8 cellular contexts compared by ENCODE assay signal in genomic region chr14:73457050-73457934, GRCh38. TPM values are rescaled to one million over a fixed set of nuclear protein-coding genes. Genes with fewer than 3 reads are reported as not detected.
DNase-seq lines count a peak whose midpoint lies in the region; ATAC-seq, FAIRE-seq and TF ChIP-seq lines count a peak whose summit lies in the region.

No MANE protein-coding gene starts in this region.

- no peak for TF ChIP-seq RAD21 in SK-N-SH (IDR thresholded peaks at IDR 0.05; ENCODE audit: low read length)

- H3K9me3 ChIP-seq in SK-N-SH, result no peaks in the 10 kb centered on the region

- no peaks in the 10 kb centered on the region for H3K27me3 ChIP-seq in ACC112 (ENCODE audit: insufficient read depth, low read length)
- no peaks in the 10 kb centered on the region for H3K27me3 ChIP-seq in SK-N-SH (ENCODE audit: insufficient read depth)

- peak overlapping the region; percentile 89 for H2AFZ ChIP-seq in ACC112 (ENCODE audit: low read length, unreplicated experiment)
- peak overlapping the region; percentile 80; the same call in 1 of the 2 replicates for H2AFZ ChIP-seq in SK-N-SH (ENCODE audit: low read depth)

- H3K9me2 ChIP-seq in SK-N-SH, result no peaks in the 10 kb centered on the region

- DNase-seq in GM18507 (ENCODE audit: extremely low spot score, insufficient read length, low read depth), result no peak
- DNase-seq in SK-N-SH, result peak; percentile 41
- DNase-seq in caudate nucleus (lab: John Stamatoyannopoulos, UW), result peak in 15 of 61 donors; percentile 4 to 51 (median 20)
- peak; percentile 31 for DNase-seq in kidney glomerular epithelial cell (lab: John Stamatoyannopoulos, UW)
- DNase-seq in stimulated activated CD8-positive, alpha-beta memory T cell treated with anti-CD3 and anti-CD28 coated beads, Interleukin-4, amount 100 ng/mL, for 48 hours, result peak; percentile 43

- TF ChIP-seq CTCF in SK-N-SH (IDR thresholded peaks at IDR 0.05), result no peak

- POLR2A ChIA-PET in SK-N-SH (lab: Yijun Ruan, JAX), result interaction anchor here (2.2 kb wide), 1 partner anchor 15 kb away, joined by 8 read pairs; no protein-coding TSS in a partner anchor

- no peak for TF ChIP-seq EP300 in SK-N-SH (IDR thresholded peaks at IDR 0.05; ENCODE audit: borderline replicate concordance in 1 of 2, low read depth in 1 of 2, low read length in 1 of 2)

- H3K36me3 ChIP-seq in ACC112 (ENCODE audit: insufficient read depth, low read length) (no peaks in the 10 kb centered on the region), SK-N-SH (replicated peaks in 1 of 2; ENCODE audit: control insufficient read depth in 1 of 2, insufficient read depth in 2 of 2, low read length in 1 of 2) (no peaks in the 10 kb centered on the region)

- H3K27ac ChIP-seq in ACC112 (ENCODE audit: low read depth, low read length), result peak overlapping the region; percentile 66
- H3K27ac ChIP-seq in SK-N-SH (ENCODE audit: low read depth in 2 of 2, low read length in 1 of 2), result peak overlapping the region; percentile 76 to 83
- peak overlapping the region; percentile 78 for H3K27ac ChIP-seq in caudate nucleus (ENCODE audit: low read depth, low read length)

- H3K4me3 ChIP-seq in ACC112 (ENCODE audit: low read depth, low read length) (peak overlapping the region; percentile 91), SK-N-SH (ENCODE audit: low read depth in 2 of 2, low read length in 1 of 2) (peak overlapping the region; percentile 82 to 97)

- H3K4me2 ChIP-seq in SK-N-SH, result peak overlapping the region; percentile 82

- peak overlapping the region; percentile 72 for H3K9ac ChIP-seq in SK-N-SH

- WGBS in SK-N-SH (ENCODE audit: low lambda C conversion rate), result 2% methylated on average over 24 of the region's 25 CpGs

- peaks cover 57% of the 10 kb centered on the region for H3K4me1 ChIP-seq in ACC112 (ENCODE audit: control insufficient read depth, insufficient read depth, low read length, unreplicated experiment)
- peaks cover 31 to 67% of the 10 kb centered on the region in 2 experiments for H3K4me1 ChIP-seq in SK-N-SH (ENCODE audit: control insufficient read depth in 1 of 2, insufficient read depth in 2 of 2, low read depth in 1 of 2, low read length in 1 of 2)

- peaks cover 47% of the 10 kb centered on the region for H3F3A ChIP-seq in SK-N-SH (replicated peaks; ENCODE audit: insufficient read depth)

- peak; percentile 71 for FAIRE-seq in GM18507 (lab: Jason Lieb, UNC)

- CTCF ChIA-PET in SK-N-SH (lab: Yijun Ruan, JAX), result interaction anchor here (0.6 to 1.7 kb wide), 6 partner anchors 11 to 255 kb away, joined by 3 to 7 read pairs (median 4); partner anchors contain the start of gene RIOX1

- H3K79me2 ChIP-seq in ACC112 (ENCODE audit: control insufficient read depth, insufficient read depth, low read length, unreplicated experiment), result peaks cover 64% of the 10 kb centered on the region
- peaks cover 61% of the 10 kb centered on the region for H3K79me2 ChIP-seq in SK-N-SH (ENCODE audit: insufficient read depth)

- H4K20me1 ChIP-seq in SK-N-SH (ENCODE audit: insufficient read depth), result peaks cover 28% of the 10 kb centered on the region

- ATAC-seq in HG03095 (IDR thresholded peaks at IDR 0.05; ENCODE audit: unreplicated experiment), result no peak
- no peak for ATAC-seq in GM18502 (IDR thresholded peaks at IDR 0.05; ENCODE audit: poor library complexity, unreplicated experiment)

TF ChIP-seq in SK-N-SH, 30 proteins besides CTCF, POLR2A, EP300 and RAD21:
- peak; percentile 31; the same call in 1 of the 2 replicates for TF ChIP-seq MXI1 (IDR thresholded peaks at IDR 0.05; ENCODE audit: low read depth, low read length)
- TF ChIP-seq TEAD4 (IDR thresholded peaks at IDR 0.05; ENCODE audit: borderline replicate concordance, insufficient read depth), result no peak

RNA-seq across cellular contexts. Expression of gene NUMB, which starts 1.1 kb away (rescaled TPM):
- polyA plus RNA-seq in SK-N-SH (2012; rRNA removed), result 58.4 and 70.8 TPM in 2 replicates
- 45.8 and 48.6 TPM in 2 replicates for polyA plus RNA-seq in SK-N-SH (2012; cell fraction: cytosol; rRNA removed)
- polyA plus RNA-seq in SK-N-SH (2012; cell fraction: nucleus; rRNA removed), result 114 and 116 TPM in 2 replicates

RNA-seq across cellular contexts. Expression of gene RIOX1, which starts 33.4 kb away (rescaled TPM):
- 10.2 and 11.2 TPM in 2 replicates for polyA plus RNA-seq in SK-N-SH (2012; rRNA removed)
- 6.2 and 9.4 TPM in 2 replicates for polyA plus RNA-seq in SK-N-SH (2012; cell fraction: cytosol; rRNA removed)
- 7.0 and 7.6 TPM in 2 replicates for polyA plus RNA-seq in SK-N-SH (2012; cell fraction: nucleus; rRNA removed)
